Comparison of ENCODE assay signal across 10 cellular contexts in genomic region chr22:25774575-25775026, GRCh38. TPM values are rescaled to one million over a fixed set of nuclear protein-coding genes. Genes with fewer than 3 reads are reported as not detected.
DNase-seq lines count a peak whose midpoint lies in the region; ATAC-seq and TF ChIP-seq lines count a peak whose summit lies in the region.
"Had no signal": no experiment of that assay in that cellular context is flagged by ENCODE, and none has a peak within 500 bp of the region (broad histone marks: within the 10 kb centered on the region; RNA-seq: fewer than 3 reads in every experiment).

No MANE protein-coding gene starts in this region.

- WGBS in adrenal gland, 4 donors: 56 to 76% (median 57%) methylated on average over 8 to 12 of the region's 12 CpGs

- H3K27ac ChIP-seq in adrenal gland: no peak overlapping the region
- H3K27ac ChIP-seq: SK-N-MC had no signal

- no peaks in the 10 kb centered on the region for H3K36me3 ChIP-seq in adrenal gland (replicated peaks in 1 of 2)

- ATAC-seq in GM21528 (IDR thresholded peaks at IDR 0.05; ENCODE audit: low FRiP score, unreplicated experiment): no peak
- ATAC-seq: left lobe of liver had no signal

- CTCF ChIA-PET in AG04449 (lab: Yijun Ruan, JAX): interaction anchor here (1.4 to 11.4 kb wide), 7 partner anchors 12 to 584 kb away, joined by 4 to 166 read pairs (median 30); no protein-coding TSS in a partner anchor

- H3K4me3 ChIP-seq in AG04449 (ENCODE audit: low read depth, low read length): no peak overlapping the region
- H3K4me3 ChIP-seq in GM12865 (ENCODE audit: low read depth, low read length): no peak overlapping the region
- no peak overlapping the region for H3K4me3 ChIP-seq in adrenal gland
- H3K4me3 ChIP-seq: SK-N-MC had no signal

- no peaks in the 10 kb centered on the region for H3K27me3 ChIP-seq in adrenal gland

- H3K9me3 ChIP-seq in adrenal gland (replicated peaks in 1 of 3): no peaks in the 10 kb centered on the region

- TF ChIP-seq CTCF in AG04449 (IDR thresholded peaks at IDR 0.05; ENCODE audit: insufficient read depth, low read length, missing control alignments) (peak; percentile 55), GM12865 (IDR thresholded peaks at IDR 0.05; ENCODE audit: insufficient read depth, low read depth, low read length, missing control alignments) (peak; percentile 63), adrenal gland (IDR thresholded peaks at IDR 0.05) (peak in 3 of 6 experiments; percentile 37 to 49 (median 48))

- no peaks in the 10 kb centered on the region for H3K4me1 ChIP-seq in adrenal gland (replicated peaks in 1 of 2)

- POLR2A ChIA-PET in AG04449 (lab: Yijun Ruan, JAX): no interaction called here

- intact Hi-C loops in head of caudate nucleus (cut with DNase I) (loop anchor here (5.0 to 10.0 kb wide), 2 partner anchors 312 to 560 kb away; no protein-coding TSS in a partner anchor), adrenal gland (cut with DNase I) (loop anchor here in 1 of 2 donors (5.0 to 10.0 kb wide), 2 partner anchors 50 to 312 kb away; no protein-coding TSS in a partner anchor)

- TF ChIP-seq POLR2A in adrenal gland (IDR thresholded peaks at IDR 0.05): peak in 1 of 2 donors; percentile 15

- DNase-seq in AG04449 (ENCODE audit: low read depth, low spot score): no peak
- peak; percentile 28 for DNase-seq in GM12865 (ENCODE audit: low read depth)
- DNase-seq in SK-N-DZ (ENCODE audit: low spot score): peak; percentile 80
- peak in 35 of 42 donors; percentile 6 to 64 (median 33) for DNase-seq in head of caudate nucleus
- DNase-seq in adrenal gland: no peak
- no peak for DNase-seq in RPMI8226
- DNase-seq in LoVo (ENCODE audit: low spot score): no peak

RNA-seq across cellular contexts. Expression of gene MYO18B, which starts 32.6 kb away (rescaled TPM):
- 0.24 and 0.27 TPM in 2 replicates for polyA plus RNA-seq in SK-N-DZ (2014; cell fraction: cytosol; rRNA removed)
- polyA plus RNA-seq in SK-N-DZ (2014; cell fraction: nucleus; rRNA removed): 0.20 and 0.40 TPM in 2 replicates
- total RNA-seq in adrenal gland: under 1 TPM; 0.08 to 0.91 (median 0.18) TPM
- under 1 TPM; 0.09 to 0.20 (median 0.16) TPM for polyA plus RNA-seq in adrenal gland
- total RNA-seq: left lobe of liver had no signal

Comparison
In these comparisons a context has a peak if more than half of its experiments do, and no peak if none do; other contexts are left out.
1. DNase-seq: peak in GM12865 (single experiment), SK-N-DZ (single experiment) and head of caudate nucleus (35 of 42); none in AG04449 (single experiment), adrenal gland (0 of 7), RPMI8226 (single experiment) and LoVo (single experiment).